ENCODE assay signal across 20 cellular contexts in genomic region chr1:226541231-226541630, GRCh38. TPM values are rescaled to one million over a fixed set of nuclear protein-coding genes. Genes with fewer than 3 reads are reported as not detected.
DNase-seq lines count a peak whose midpoint lies in the region; ATAC-seq, FAIRE-seq and TF ChIP-seq lines count a peak whose summit lies in the region.
"Had no signal": no experiment of that assay in that cellular context is flagged by ENCODE, and none has a peak within 500 bp of the region (broad histone marks: within the 10 kb centered on the region; RNA-seq: fewer than 3 reads in every experiment).

No MANE protein-coding gene starts in this region.

- H4K20me1 ChIP-seq in osteoblast (ENCODE audit: insufficient read depth, low read length) (no peaks in the 10 kb centered on the region), HepG2 (ENCODE audit: insufficient read depth, low read length) (no peaks in the 10 kb centered on the region)

- POLR2A ChIA-PET in HepG2 (lab: Yijun Ruan, JAX) = no interaction called here

- in situ Hi-C loops in HepG2 (cut with HindIII; ENCODE audit: extremely low pct_ligation_motif_present, low pct_unique_long_range_greater_than_20kb) = loop anchor here (10.0 kb wide), 2 partner anchors 56 to 116 kb away; no protein-coding TSS in a partner anchor

- intact Hi-C loops in left cardiac atrium (cut with DNase I) = no loop called here
- intact Hi-C loops in HepG2 (cut with micrococcal nuclease; ENCODE audit: unreplicated experiment) = loop anchor here (10.0 kb wide), 1 partner anchor 116 kb away; no protein-coding TSS in a partner anchor

- 75% methylated on average over 4 of the region's 4 CpGs for WGBS in HepG2 (ENCODE audit: low lambda C conversion rate)

- H3K9ac ChIP-seq in HepG2 (ENCODE audit: insufficient read depth, low read depth, low read length) = no peak overlapping the region

- TF ChIP-seq RAD21 in HepG2 (CRISPR knock-in tag; IDR thresholded peaks at IDR 0.05) = no peak

- CTCF ChIA-PET in HepG2 (lab: Yijun Ruan, JAX; ENCODE audit: low intra/inter-chr PET ratio, low total read pairs) = no interaction called here

- H2AFZ ChIP-seq in osteoblast (ENCODE audit: low read length) (no peak overlapping the region), HepG2 (ENCODE audit: low read length) (no peak overlapping the region)

- no peak for ATAC-seq in left cardiac atrium
- no peak for ATAC-seq in HepG2
- ATAC-seq: GM12878 had no signal

- H3K27ac ChIP-seq in SJCRH30 = peak overlapping the region; percentile 97
- H3K27ac ChIP-seq in osteoblast (ENCODE audit: low read depth, low read length) = no peak overlapping the region
- H3K27ac ChIP-seq in WERI-Rb-1 = no peak overlapping the region
- H3K27ac ChIP-seq in HepG2 (ENCODE audit: extremely low read length, insufficient read depth, low read length) = no peak overlapping the region

- H3K36me3 ChIP-seq in SJCRH30 (peaks cover 41% of the 10 kb centered on the region), osteoblast (ENCODE audit: insufficient read depth, low read length) (no peaks in the 10 kb centered on the region), WERI-Rb-1 (no peaks in the 10 kb centered on the region), HepG2 (replicated peaks in 1 of 2; ENCODE audit: control insufficient read depth in 1 of 2, insufficient read depth in 2 of 2, low read length in 2 of 2) (no peaks in the 10 kb centered on the region)
- H3K36me3 ChIP-seq: BE2C had no signal

- no peak for TF ChIP-seq EP300 in HepG2 (IDR thresholded peaks at IDR 0.05; ENCODE audit: low read depth in 2 of 2, low read length in 2 of 2)
- no peak for TF ChIP-seq EP300 in HepG2 (CRISPR knock-in tag; IDR thresholded peaks at IDR 0.05; ENCODE audit: borderline replicate concordance)

- TF ChIP-seq CTCF in osteoblast (IDR thresholded peaks at IDR 0.05; ENCODE audit: extremely low read depth, low read depth, low read length) (no peak), WERI-Rb-1 (IDR thresholded peaks at IDR 0.05; ENCODE audit: low read depth, low read length) (no peak), HepG2 (CRISPR knock-in tag; IDR thresholded peaks at IDR 0.05) (no peak)

- peaks cover 37% of the 10 kb centered on the region for H3K4me1 ChIP-seq in SJCRH30
- no peaks in the 10 kb centered on the region for H3K4me1 ChIP-seq in osteoblast (ENCODE audit: insufficient read depth, low read length)
- peaks cover 19% of the 10 kb centered on the region for H3K4me1 ChIP-seq in HepG2 (ENCODE audit: insufficient read depth, low read length)

- H3K4me3 ChIP-seq in SJCRH30 (peak overlapping the region; percentile 67), osteoblast (ENCODE audit: insufficient read depth, low read length) (no peak overlapping the region), WERI-Rb-1 (ENCODE audit: low read depth, low read length) (no peak overlapping the region), HepG2 (replicated peaks in 1 of 3; ENCODE audit: insufficient read depth in 1 of 3, low read depth in 2 of 3, low read length in 3 of 3) (no peak overlapping the region)
- H3K4me3 ChIP-seq: GM12878 had no signal

- H3K9me3 ChIP-seq in SJCRH30 (replicated peaks) (no peaks in the 10 kb centered on the region), osteoblast (ENCODE audit: low read depth, low read length) (no peaks in the 10 kb centered on the region), WERI-Rb-1 (ENCODE audit: severe bottlenecking) (no peaks in the 10 kb centered on the region), HepG2 (ENCODE audit: low read length) (no peaks in the 10 kb centered on the region)
- H3K9me3 ChIP-seq: BE2C had no signal

- H3K4me2 ChIP-seq in osteoblast (ENCODE audit: insufficient read depth, low read length) (no peak overlapping the region), HepG2 (ENCODE audit: low read depth, low read length) (no peak overlapping the region)

- H3K27me3 ChIP-seq in SJCRH30 = no peaks in the 10 kb centered on the region
- H3K27me3 ChIP-seq in osteoblast (ENCODE audit: insufficient read depth, low read length) = peaks cover 12% of the 10 kb centered on the region
- no peaks in the 10 kb centered on the region for H3K27me3 ChIP-seq in WERI-Rb-1 (ENCODE audit: insufficient read depth, low read depth, severe bottlenecking)
- peaks cover 0 to 7% of the 10 kb centered on the region in 2 experiments; a peak in 2 of 5 replicates for H3K27me3 ChIP-seq in HepG2 (ENCODE audit: control insufficient read depth in 1 of 2, insufficient read depth in 2 of 2, low read length in 2 of 2)
- H3K27me3 ChIP-seq: BE2C had no signal

- DNase-seq in DMS 273 treated with DMSO at 0.1 percent for 48 hours (lab: John Stamatoyannopoulos, UW) (peak; percentile 42), SJCRH30 (peak; percentile 32 to 68), osteoblast (ENCODE audit: insufficient read length, low spot score, missing footprints) (peak; percentile 74), WERI-Rb-1 (no peak), left cardiac atrium (no peak), HepG2 (ENCODE audit: low spot score) (no peak)
- DNase-seq: ACHN; C1 segment of cervical spinal cord; CD4-positive, CD25-positive, alpha-beta regulatory T cell; CD8-positive, alpha-beta memory T cell; COR-L47; DND-41; EL; H9 had no signal

- no TSS peak for BruUV-seq in HepG2 (replicated peaks; lab: Mats Ljungman, UMichigan)

- H3K79me2 ChIP-seq in osteoblast (ENCODE audit: insufficient read depth, low read length) (no peaks in the 10 kb centered on the region), HepG2 (ENCODE audit: insufficient read depth, low read length) (no peaks in the 10 kb centered on the region)

- FAIRE-seq in HepG2 (lab: Jason Lieb, UNC) = no peak
- FAIRE-seq: A204.1, GM12878, GM19239, H1 had no signal

- TF ChIP-seq POLR2A in HepG2 (IDR thresholded peaks at IDR 0.05; ENCODE audit: insufficient read depth in 1 of 2, low read depth in 2 of 2, low read length in 2 of 2) = no peak

TF ChIP-seq in HepG2, 621 proteins besides CTCF, POLR2A, EP300 and RAD21:
- TF ChIP-seq JUND (CRISPR knock-in tag; IDR thresholded peaks at IDR 0.05) (no peak), ELK4 (CRISPR knock-in tag; IDR thresholded peaks at IDR 0.05; ENCODE audit: borderline replicate concordance) (no peak)
TF ChIP-seq in HepG2: peak in this region for 0.

RNA-seq across cellular contexts. Expression of gene STUM, which starts 7.3 kb away (rescaled TPM):
- 0.71 and 0.75 TPM in 2 replicates for total RNA-seq in SJCRH30 (2014; rRNA removed; shearing (Covaris generic))
- total RNA-seq in osteoblast = under 0.01 TPM in 1 of 2 replicates, not detected in the other
- total RNA-seq in left cardiac atrium = 1 to 10 TPM in 1 of 2 donors, under 1 TPM in 1; 0.42 to 1.5 TPM
- total RNA-seq in HepG2 (2016; rRNA removed; fragmentation: Illumina TruSeq; extraction: Trizol) = not detected in 2 replicates
- not detected in 2 replicates for total RNA-seq in HepG2 (2016; cell fraction: cytosol; rRNA removed; fragmentation: Illumina TruSeq; extraction: Trizol; ENCODE audit: low read depth)
- total RNA-seq in HepG2 (2016; cell fraction: insoluble cytoplasmic fraction; rRNA removed; fragmentation: Illumina TruSeq; extraction: Trizol) = not detected in 2 replicates
- not detected in 2 replicates for total RNA-seq in HepG2 (2016; cell fraction: membrane; rRNA removed; fragmentation: Illumina TruSeq; extraction: Trizol)
- not detected in 2 replicates for total RNA-seq in HepG2 (2016; cell fraction: nucleus; rRNA removed; fragmentation: Illumina TruSeq; extraction: Trizol)
- not detected in 2 replicates for polyA plus RNA-seq in HepG2 (2011; rRNA removed)
- polyA plus RNA-seq in HepG2 (2011; cell fraction: cytosol; rRNA removed) = not detected in 2 replicates
- polyA plus RNA-seq in HepG2 (2011; cell fraction: nucleus; rRNA removed) = 0.02 TPM in 2 replicates
- polyA plus RNA-seq in HepG2 (2012) = 0.01 TPM in 1 of 2 replicates, not detected in the other
- not detected in 2 replicates for polyA plus RNA-seq in HepG2 (2016; cell fraction: cytosol; fragmentation: Illumina TruSeq; extraction: Trizol; ENCODE audit: low read depth)
- polyA plus RNA-seq in HepG2 (2016; cell fraction: insoluble cytoplasmic fraction; fragmentation: Illumina TruSeq; extraction: Trizol; ENCODE audit: low read depth) = not detected in 2 replicates
- not detected in 2 replicates for polyA plus RNA-seq in HepG2 (2016; cell fraction: membrane; fragmentation: Illumina TruSeq; extraction: Trizol; ENCODE audit: low read depth)
- not detected in 2 replicates for polyA plus RNA-seq in HepG2 (2016; cell fraction: nucleus; fragmentation: Illumina TruSeq; extraction: Trizol; ENCODE audit: insufficient read depth, low read depth)
- not detected in 2 replicates for polyA minus RNA-seq in HepG2 (2011; rRNA and poly(A)+ RNA removed; ENCODE audit: low replicate concordance)
- not detected in 2 replicates for polyA minus RNA-seq in HepG2 (2011; cell fraction: cytosol; rRNA and poly(A)+ RNA removed)
- 0.13 TPM in 1 of 2 replicates, not detected in the other for polyA minus RNA-seq in HepG2 (2011; cell fraction: nucleus; rRNA and poly(A)+ RNA removed)
- total RNA-seq: CD4-positive, CD25-positive, alpha-beta regulatory T cell; CD8-positive, alpha-beta memory T cell; G401 had no signal

Comparison
In these comparisons a context has a peak if more than half of its experiments do, and no peak if none do; other contexts are left out.
1. DNase-seq: peak in DMS 273 treated with DMSO at 0.1 percent for 48 hours (single experiment), SJCRH30 (2 of 2) and osteoblast (single experiment); none in WERI-Rb-1 (single experiment), left cardiac atrium (single experiment) and HepG2 (single experiment).